Comparison of ENCODE assay signal across 8 cellular contexts in genomic region chr6:30689985-30690384, GRCh38.
DNase-seq lines count a peak whose midpoint lies in the region; ATAC-seq and TF ChIP-seq lines count a peak whose summit lies in the region.

No MANE protein-coding gene starts in this region.

- ATAC-seq in GM21619 (IDR thresholded peaks at IDR 0.05; ENCODE audit: unreplicated experiment) (no peak), HG03025 (IDR thresholded peaks at IDR 0.05; ENCODE audit: low FRiP score, unreplicated experiment) (no peak)

- no peaks in the 10 kb centered on the region for H3K36me3 ChIP-seq in SK-N-MC (ENCODE audit: insufficient read depth, low read length)

- H3K4me3 ChIP-seq in GM12864 (ENCODE audit: low read depth, low read length) (peak overlapping the region; percentile 75), SK-N-MC (peak overlapping the region; percentile 93), fibroblast of pulmonary artery (replicated peaks; ENCODE audit: low read depth, low read length) (peak overlapping the region; percentile 86), retinal pigment epithelial cell (ENCODE audit: low read length) (peak overlapping the region; percentile 76)

- H3K9me3 ChIP-seq in SK-N-MC (ENCODE audit: low read depth, low read length), result no peaks in the 10 kb centered on the region

- no peak overlapping the region for H3K27ac ChIP-seq in SK-N-MC

- no peak for DNase-seq in GM12864 (ENCODE audit: low read depth)
- no peak for DNase-seq in SK-N-MC (ENCODE audit: low read depth, low spot score)
- DNase-seq in fibroblast of pulmonary artery (ENCODE audit: low read depth), result no peak
- no peak for DNase-seq in retinal pigment epithelial cell (ENCODE audit: low read depth)
- no peak for DNase-seq in SIG-M5 treated with dmso at 0.1 percent for 504 hours (lab: John Stamatoyannopoulos, UW; ENCODE audit: unreplicated experiment)
- no peak for DNase-seq in T-helper 9 cell

- TF ChIP-seq CTCF in GM12864 (IDR thresholded peaks at IDR 0.05; ENCODE audit: low read depth, low read length, missing control alignments) (no peak), fibroblast of pulmonary artery (IDR thresholded peaks at IDR 0.05; ENCODE audit: low read length, missing control alignments) (no peak), retinal pigment epithelial cell (conservative IDR thresholded peaks at IDR 0.05; ENCODE audit: low read depth, low read length) (no peak)

- peak overlapping the region; percentile 80 for H3K9ac ChIP-seq in SK-N-MC (ENCODE audit: insufficient read length)
